In the genomic region with DNA sequence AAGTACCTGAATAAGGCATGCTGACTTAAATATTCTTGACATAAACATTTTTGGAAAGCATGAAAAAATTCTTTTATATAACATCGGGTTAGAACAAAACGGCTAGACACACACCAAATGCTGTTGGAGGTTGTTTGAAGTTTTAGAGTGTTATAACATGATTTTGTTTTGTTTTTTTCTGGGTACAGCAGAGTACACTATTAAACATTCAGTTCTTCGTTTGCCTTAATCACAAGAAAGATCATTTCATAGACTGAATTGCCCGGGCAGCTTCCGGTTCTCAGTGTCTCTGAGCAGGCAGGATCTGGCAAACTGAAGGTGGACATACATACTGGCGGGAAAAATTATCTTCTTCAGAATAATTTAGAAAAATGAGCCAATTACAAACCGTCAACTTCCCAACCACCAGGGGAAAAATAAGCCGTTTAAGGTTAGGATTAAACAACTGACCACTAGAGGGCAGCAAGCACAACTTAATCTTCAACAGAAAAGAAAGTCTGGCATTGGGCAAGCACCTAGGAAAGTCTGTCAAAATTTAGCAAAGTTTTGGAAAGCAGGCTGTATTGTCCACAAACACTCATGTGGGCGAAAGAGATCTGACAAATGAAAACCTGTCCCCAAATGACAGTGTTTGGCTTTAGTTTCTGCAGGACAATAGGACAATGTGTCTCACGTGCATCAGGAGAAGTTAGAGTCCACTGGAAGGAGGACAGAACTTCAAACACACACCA, we compare ENCODE assay signal across 8 cellular contexts. TPM values are rescaled to one million over a fixed set of nuclear protein-coding genes. Genes with fewer than 3 reads are reported as not detected.
DNase-seq lines count a peak whose midpoint lies in the region; ATAC-seq and TF ChIP-seq lines count a peak whose summit lies in the region.

No MANE protein-coding gene starts in this region.

- H3K27me3 ChIP-seq in SJCRH30 = no peaks in the 10 kb centered on the region
- H3K27me3 ChIP-seq in ascending aorta = no peaks in the 10 kb centered on the region

- H3K36me3 ChIP-seq in SJCRH30 (peaks cover 81% of the 10 kb centered on the region), ascending aorta (peaks cover 42 to 55% of the 10 kb centered on the region in 2 donors)

- H3K27ac ChIP-seq in SJCRH30 = no peak overlapping the region
- peak overlapping the region in 1 of 2 donors; percentile 75 for H3K27ac ChIP-seq in ascending aorta

- in situ Hi-C loops in Caki2 (cut with HindIII; ENCODE audit: low pct_unique_long_range_greater_than_20kb, low sequenced_read_pairs) = no loop called here

- ATAC-seq in GM21619 (IDR thresholded peaks at IDR 0.05; ENCODE audit: unreplicated experiment) (peak; percentile 50), left ventricle myocardium superior (peak; percentile 77)

- DNase-seq in Caki2 (ENCODE audit: low read depth) (peak; percentile 84), NCI-H1092 treated with DMSO at 0.1 percent for 48 hours (lab: John Stamatoyannopoulos, UW) (peak; percentile 60), SJCRH30 (peak; percentile 76 to 98), ascending aorta (ENCODE audit: low spot score in 2 of 2) (peak in 1 of 2 donors; percentile 81), left ventricle myocardium superior (no peak), putamen (ENCODE audit: low spot score) (peak; percentile 84), islet precursor cell (no peak)

- peak; percentile 67 to 96 (median 84) for TF ChIP-seq CTCF in ascending aorta (IDR thresholded peaks at IDR 0.05)

- H3K4me3 ChIP-seq in SJCRH30 = no peak overlapping the region
- peak overlapping the region; percentile 11 to 28 for H3K4me3 ChIP-seq in ascending aorta

- no peaks in the 10 kb centered on the region for H3K9me3 ChIP-seq in SJCRH30 (replicated peaks)
- no peaks in the 10 kb centered on the region for H3K9me3 ChIP-seq in ascending aorta

- no peaks in the 10 kb centered on the region for H3K4me1 ChIP-seq in SJCRH30
- peaks cover 10 to 21% of the 10 kb centered on the region in 2 donors for H3K4me1 ChIP-seq in ascending aorta

- intact Hi-C loops in ascending aorta (cut with DNase I) = loop anchor here (1.0 to 5.0 kb wide), 8 partner anchors 194 to 1069 kb away; no protein-coding TSS in a partner anchor
- intact Hi-C loops in left ventricle myocardium superior (cut with micrococcal nuclease) = loop anchor here (5.0 kb wide), 1 partner anchor 364 kb away; no protein-coding TSS in a partner anchor

RNA-seq across cellular contexts. Expression of gene ZNF217, which starts 15.0 kb away (rescaled TPM):
- total RNA-seq in Caki2 (2014; rRNA removed; shearing (Covaris generic); ENCODE audit: low replicate concordance) = 21.4 and 25.0 TPM in 2 replicates
- total RNA-seq in SJCRH30 (2014; rRNA removed; shearing (Covaris generic)) = 37.6 and 42.8 TPM in 2 replicates
- 8.9 TPM for total RNA-seq in ascending aorta
- total RNA-seq in left ventricle myocardium superior = 8.0 TPM

Comparison
In these comparisons a context has a peak if more than half of its experiments do, and no peak if none do; other contexts are left out.
1. DNase-seq: peak in Caki2 (single experiment), NCI-H1092 treated with DMSO at 0.1 percent for 48 hours (single experiment), SJCRH30 (2 of 2) and putamen (single experiment); none in left ventricle myocardium superior (single experiment) and islet precursor cell (single experiment).